In genomic region chr2:15649556-15650255, GRCh38 we compare ENCODE assay signal across 22 cellular contexts. TPM values are rescaled to one million over a fixed set of nuclear protein-coding genes. Genes with fewer than 3 reads are reported as not detected.
DNase-seq lines count a peak whose midpoint lies in the region; ATAC-seq and TF ChIP-seq lines count a peak whose summit lies in the region.
"Had no signal": no experiment of that assay in that cellular context is flagged by ENCODE, and none has a peak within 500 bp of the region (broad histone marks: within the 10 kb centered on the region; RNA-seq: fewer than 3 reads in every experiment).

No MANE protein-coding gene starts in this region.

- H3K27ac Mint-ChIP-seq in MCF 10A (ENCODE audit: low read depth, unreplicated experiment), result no peak overlapping the region
- H3K27ac Mint-ChIP-seq: CD4-positive, alpha-beta memory T cell had no signal

- H4K8ac ChIP-seq in trophoblast cell (ENCODE audit: low read depth, low read length), result peak overlapping the region; percentile 43

- H3K18ac ChIP-seq in trophoblast cell (ENCODE audit: low read length), result peak overlapping the region; percentile 37

- H3K36me3 ChIP-seq in BLaER1 treated with 17β-estradiol and CSF1 and Interleukin-3, amounts not matched to agents 10 nM and 100 nM, result no peaks in the 10 kb centered on the region
- no peaks in the 10 kb centered on the region for H3K36me3 ChIP-seq in trophoblast cell (ENCODE audit: control insufficient read depth in 1 of 2, insufficient read depth in 2 of 2, low read length in 2 of 2)

- no peak overlapping the region for H2AFZ ChIP-seq in trophoblast cell (ENCODE audit: insufficient read depth, low read length, poor library complexity)

- no peak overlapping the region for H3K23ac ChIP-seq in trophoblast cell (ENCODE audit: low read length)

- no peak overlapping the region for H3K4ac ChIP-seq in trophoblast cell (ENCODE audit: low read depth, low read length)

- H3K27me3 ChIP-seq in BLaER1 treated with 17β-estradiol and CSF1 and Interleukin-3, amounts not matched to agents 10 nM and 100 nM, result no peaks in the 10 kb centered on the region
- H3K27me3 ChIP-seq in trophoblast cell (ENCODE audit: insufficient read depth, low read length), result no peaks in the 10 kb centered on the region

- DNase-seq in dermis blood vessel endothelial cell (peak; percentile 20), kidney glomerular epithelial cell (lab: John Stamatoyannopoulos, UW) (peak; percentile 40), trophoblast cell (peak in 1 of 2 donors; percentile 46), MCF 10A (ENCODE audit: unreplicated experiment) (no peak)
- DNase-seq: C1 segment of cervical spinal cord; CD4-positive, alpha-beta memory T cell; COR-L47; DMS79; EL; GDM1; NCI-H1092 treated with DMSO at 0.1 percent for 48 hours; NCI-H1436; NCI-H187; NCI-H2171 treated with DMSO at 0.1 percent for 48 hours; NCI-H524; NCI-H774; SK-N-SH; SW 1271 had no signal

- CTCF ChIA-PET in MCF 10A (lab: Yijun Ruan, JAX), result interaction anchor here (0.6 to 1.3 kb wide), 2 partner anchors 290 to 876 kb away, joined by 3 to 4 read pairs; no protein-coding TSS in a partner anchor

- H3K4me2 ChIP-seq in BLaER1 treated with 17β-estradiol and CSF1 and Interleukin-3, amounts not matched to agents 10 nM and 100 nM, result peak overlapping the region in 10 of 11 experiments; percentile 15 to 75 (median 60); a peak in 17 of 22 replicates
- no peak overlapping the region for H3K4me2 ChIP-seq in trophoblast cell (ENCODE audit: low read length)
- H3K4me2 ChIP-seq: KMS-11, SK-N-SH had no signal

- H3K27me3 Mint-ChIP-seq in MCF 10A (ENCODE audit: insufficient read depth, unreplicated experiment), result peaks cover 42% of the 10 kb centered on the region

- H3K4me1 ChIP-seq in BLaER1 treated with 17β-estradiol and CSF1 and Interleukin-3, amounts not matched to agents 10 nM and 100 nM, result peaks cover 0 to 29% (median 16%) of the 10 kb centered on the region in 10 experiments; a peak in 16 of 20 replicates
- H3K4me1 ChIP-seq in trophoblast cell (ENCODE audit: control insufficient read depth in 1 of 2, insufficient read depth in 2 of 2, low read length in 2 of 2), result peaks cover 35 to 44% of the 10 kb centered on the region in 2 experiments

- H4K91ac ChIP-seq in trophoblast cell (ENCODE audit: low read depth, low read length), result peak overlapping the region; percentile 69

- no peak overlapping the region for H3K4me3 ChIP-seq in BLaER1 treated with 17β-estradiol and CSF1 and Interleukin-3, amounts not matched to agents 10 nM and 100 nM
- no peak overlapping the region for H3K4me3 ChIP-seq in trophoblast cell (ENCODE audit: low read depth, low read length)

- peak overlapping the region; percentile 50 for H2AK5ac ChIP-seq in trophoblast cell (ENCODE audit: low read length)

- ATAC-seq in HG02610 (IDR thresholded peaks at IDR 0.05; ENCODE audit: unreplicated experiment) (no peak), GM19467 (IDR thresholded peaks at IDR 0.05; ENCODE audit: unreplicated experiment) (no peak)

- H3K79me2 ChIP-seq in trophoblast cell (ENCODE audit: control insufficient read depth, insufficient read depth, low read length, poor library complexity), result no peaks in the 10 kb centered on the region

- intact Hi-C loops in MCF 10A (cut with micrococcal nuclease), result no loop called here

- H3K27ac ChIP-seq in BLaER1 treated with 17β-estradiol and CSF1 and Interleukin-3, amounts not matched to agents 10 nM and 100 nM, result no peak overlapping the region
- no peak overlapping the region for H3K27ac ChIP-seq in trophoblast cell (ENCODE audit: low read depth, low read length)
- H3K27ac ChIP-seq: KMS-11 had no signal

- TF ChIP-seq CTCF in MCF 10A (IDR thresholded peaks at IDR 0.05; ENCODE audit: unreplicated experiment), result no peak

- no peak overlapping the region for H3K9ac ChIP-seq in BLaER1 treated with 17β-estradiol and CSF1 and Interleukin-3, amounts not matched to agents 10 nM and 100 nM
- no peak overlapping the region for H3K9ac ChIP-seq in trophoblast cell (ENCODE audit: low read length)
- H3K9ac ChIP-seq: KMS-11, SK-N-SH had no signal

- no peaks in the 10 kb centered on the region for H3K9me3 Mint-ChIP-seq in MCF 10A (ENCODE audit: unreplicated experiment)
- H3K9me3 Mint-ChIP-seq: CD4-positive, alpha-beta memory T cell had no signal

- no peaks in the 10 kb centered on the region for H3K36me3 Mint-ChIP-seq in MCF 10A (ENCODE audit: insufficient read depth, unreplicated experiment)
- H3K36me3 Mint-ChIP-seq: CD4-positive, alpha-beta memory T cell had no signal

- peak overlapping the region; percentile 18 for H2BK5ac ChIP-seq in trophoblast cell (ENCODE audit: low read depth, low read length, poor library complexity)

- H3K9me3 ChIP-seq in BLaER1 treated with 17β-estradiol and CSF1 and Interleukin-3, amounts not matched to agents 10 nM and 100 nM (replicated peaks in 1 of 11), result no peaks in the 10 kb centered on the region
- H3K9me3 ChIP-seq in trophoblast cell (ENCODE audit: insufficient read depth, low read depth, low read length), result peaks cover 2% of the 10 kb centered on the region
- H3K9me3 ChIP-seq: SK-N-SH had no signal

- peak overlapping the region; percentile 21 for H3K14ac ChIP-seq in trophoblast cell (ENCODE audit: low read length)

- H4K12ac ChIP-seq in trophoblast cell (ENCODE audit: low read depth, low read length), result no peak overlapping the region

- no peaks in the 10 kb centered on the region for H4K20me1 ChIP-seq in BLaER1 treated with 17β-estradiol and CSF1 and Interleukin-3, amounts not matched to agents 10 nM and 100 nM

- peak overlapping the region; percentile 35 for H2BK120ac ChIP-seq in trophoblast cell (ENCODE audit: insufficient read depth, low read length, poor library complexity)

- no peaks in the 10 kb centered on the region for H3K4me1 Mint-ChIP-seq in MCF 10A (ENCODE audit: insufficient read depth, unreplicated experiment)
- H3K4me1 Mint-ChIP-seq: CD4-positive, alpha-beta memory T cell had no signal

- WGBS in trophoblast cell (ENCODE audit: extremely low coverage, insufficient coverage, insufficient read length), result no CpG with 5 or more reads among the region's 14 CpGs

- POLR2A ChIA-PET in MCF 10A (lab: Yijun Ruan, JAX), result no interaction called here

- peak overlapping the region; percentile 66 for H2BK12ac ChIP-seq in trophoblast cell (ENCODE audit: low read length)

- no TSS peak for BruUV-seq in MCF 10A (replicated peaks; lab: Mats Ljungman, UMichigan)

- H3K79me1 ChIP-seq in trophoblast cell (ENCODE audit: low read length), result peaks cover 21% of the 10 kb centered on the region

- H3K4me3 Mint-ChIP-seq in MCF 10A (ENCODE audit: unreplicated experiment), result no peak overlapping the region
- H3K4me3 Mint-ChIP-seq: CD4-positive, alpha-beta memory T cell had no signal

RNA-seq across cellular contexts. Expression of gene DDX1, which starts 58.0 kb away (rescaled TPM):
- total RNA-seq in dermis blood vessel endothelial cell, result 87.3 and 126 TPM in 2 replicates
- 93.8 and 94.8 TPM in 2 replicates for polyA plus RNA-seq in trophoblast cell (2013)
- 97.8 and 119 TPM in 2 replicates for total RNA-seq in MCF 10A (2022)
